2 cellular contexts compared by ENCODE assay signal in the genomic region with DNA sequence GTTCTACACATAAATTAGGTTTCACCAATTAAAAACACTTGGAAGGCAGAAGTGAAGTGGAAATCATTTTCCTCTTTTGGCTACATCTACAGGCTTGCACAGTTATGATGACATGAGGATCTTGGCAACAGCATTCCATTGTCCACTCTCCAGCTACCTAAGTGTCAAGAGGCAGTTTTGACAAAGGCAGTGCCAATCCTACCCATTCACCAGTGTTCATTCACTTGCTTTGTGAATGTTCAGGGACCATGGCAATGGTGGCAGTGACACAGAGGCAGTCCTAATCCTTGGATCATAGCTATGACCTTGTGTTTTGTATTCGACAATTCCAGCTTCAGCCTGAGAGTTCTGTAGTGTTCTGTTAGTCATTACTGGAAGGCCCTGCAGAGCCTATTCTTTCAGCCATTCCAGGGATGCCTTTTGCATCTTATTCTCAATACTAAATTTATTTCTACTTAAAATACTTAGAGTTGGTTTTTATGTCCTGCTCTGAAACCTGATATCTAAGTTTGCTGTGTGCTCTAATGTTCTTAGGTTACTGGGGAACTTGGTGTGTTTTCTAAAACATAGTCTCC.
TF ChIP-seq lines count a peak whose summit lies in the region.

No MANE protein-coding gene starts in this region.

TF ChIP-seq in SK-N-SH treated with all-trans-retinoic acid at 6 μM for 48 hours, 23 proteins besides CTCF, POLR2A, EP300 and RAD21:
- TF ChIP-seq ARNTL (CRISPR knock-in tag; IDR thresholded peaks at IDR 0.05; ENCODE audit: borderline replicate concordance, low read depth): no peak
- TF ChIP-seq ZNF70 (CRISPR knock-in tag; IDR thresholded peaks at IDR 0.05): no peak
- TF ChIP-seq ESRRG (CRISPR knock-in tag; IDR thresholded peaks at IDR 0.05): no peak
- no peak for TF ChIP-seq PPARA (CRISPR knock-in tag; IDR thresholded peaks at IDR 0.05; ENCODE audit: borderline replicate concordance)
- no peak for TF ChIP-seq SNAI2 (CRISPR knock-in tag; IDR thresholded peaks at IDR 0.05)
- no peak for TF ChIP-seq ISL1 (CRISPR knock-in tag; IDR thresholded peaks at IDR 0.05)

TF ChIP-seq in H1, 55 proteins besides CTCF, POLR2A, EP300 and RAD21:
- TF ChIP-seq FOSL1 (IDR thresholded peaks at IDR 0.05; ENCODE audit: insufficient read depth, low read depth, low read length) (no peak), CBX8 (IDR thresholded peaks at IDR 0.05; ENCODE audit: borderline replicate concordance, low read depth, low read length) (no peak), NANOG (IDR thresholded peaks at IDR 0.05; ENCODE audit: insufficient read depth, low read depth, low read length, poor library complexity, severe bottlenecking) (no peak), SUZ12 (IDR thresholded peaks at IDR 0.05; ENCODE audit: low read length) (no peak)
